Comparison of ENCODE assay signal across 30 cellular contexts in the genomic region with DNA sequence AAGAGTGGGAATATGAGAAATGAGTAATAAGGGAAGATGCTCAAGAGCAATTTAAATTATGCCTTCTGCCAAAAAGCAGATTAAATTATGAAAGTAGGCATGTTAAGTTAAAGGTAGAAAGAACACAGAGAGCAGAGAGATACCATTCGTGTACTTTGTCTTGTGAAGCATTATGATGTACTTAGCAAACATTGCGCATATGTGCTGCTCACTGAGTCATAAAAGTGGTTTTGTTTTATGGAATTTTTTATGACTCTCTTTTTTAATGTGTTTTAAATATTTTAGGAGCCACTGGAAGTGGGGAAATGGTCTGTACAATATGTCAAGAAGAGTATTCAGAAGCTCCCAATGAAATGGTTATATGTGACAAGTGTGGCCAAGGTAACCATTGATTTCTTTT. TPM values are rescaled to one million over a fixed set of nuclear protein-coding genes. Genes with fewer than 3 reads are reported as not detected.
A peak's percentile ranks its signal among the peaks of the same experiment; 100 is the strongest.
DNase-seq lines count a peak whose midpoint lies in the region; FAIRE-seq and TF ChIP-seq lines count a peak whose summit lies in the region.
"Had no signal": no experiment of that assay in that cellular context is flagged by ENCODE, and none has a peak within 500 bp of the region (broad histone marks: within the 10 kb centered on the region; RNA-seq: fewer than 3 reads in every experiment).

No MANE protein-coding gene starts in this region.

- H3K36me3 ChIP-seq in testis (ENCODE audit: low read depth, missing control alignments): no peaks in the 10 kb centered on the region
- H3K36me3 ChIP-seq: BE2C, colonic mucosa had no signal

- no peak overlapping the region for H3K27ac Mint-ChIP-seq in activated naive CD4-positive, alpha-beta T cell treated with anti-CD3 and anti-CD28 coated beads for 36 hours
- H3K27ac Mint-ChIP-seq: activated naive CD8-positive, alpha-beta T cell; activated T-helper 17 cell treated with anti-CD3 and anti-CD28 coated beads, Interleukin-2, amount 50 U/mL, for 72 hours; natural killer cell treated with Interleukin-12 subunit alpha and Interleukin-12 subunit beta and Interleukin-15 and Interleukin-18, amount 100 ng/mL, for 72 hours; stimulated activated effector memory CD8-positive, alpha-beta T cell treated with anti-CD3 and anti-CD28 coated beads, Interleukin-12 subunit alpha, Interleukin-12 subunit beta, amount 100 ng/mL, for 72 hours had no signal

- FAIRE-seq in H54 (lab: Jason Lieb, UNC): peak; percentile 6

- CTCF ChIA-PET in activated naive CD4-positive, alpha-beta T cell treated with anti-CD3 and anti-CD28 coated beads for 36 hours (lab: Charles Lee): interaction anchor here (1.0 kb wide), 1 partner anchor 53 kb away, joined by 3 read pairs; no protein-coding TSS in a partner anchor

- TF ChIP-seq CTCF in AG09309 (IDR thresholded peaks at IDR 0.05; ENCODE audit: control insufficient read depth, insufficient read depth, low read depth, low read length, missing control alignments) (no peak), testis (IDR thresholded peaks at IDR 0.05) (no peak)

- H3K36me3 Mint-ChIP-seq in activated naive CD4-positive, alpha-beta T cell treated with anti-CD3 and anti-CD28 coated beads for 36 hours (ENCODE audit: low read depth): peaks cover 26% of the 10 kb centered on the region

- no peaks in the 10 kb centered on the region for H3K4me1 ChIP-seq in testis
- H3K4me1 ChIP-seq: BE2C, colonic mucosa, SJCRH30 had no signal

- H3K4me3 ChIP-seq in AG09309 (ENCODE audit: control insufficient read depth, low read depth, low read length): no peak overlapping the region
- no peak overlapping the region for H3K4me3 ChIP-seq in testis
- H3K4me3 ChIP-seq: colonic mucosa, gastroesophageal sphincter, psoas muscle, sigmoid colon, SJCRH30, transverse colon had no signal

- no peaks in the 10 kb centered on the region for H3K27me3 Mint-ChIP-seq in activated naive CD4-positive, alpha-beta T cell treated with anti-CD3 and anti-CD28 coated beads for 36 hours (ENCODE audit: low read depth)
- H3K27me3 Mint-ChIP-seq: activated naive CD8-positive, alpha-beta T cell; activated T-helper 17 cell treated with anti-CD3 and anti-CD28 coated beads, Interleukin-2, amount 50 U/mL, for 72 hours; natural killer cell treated with Interleukin-12 subunit alpha and Interleukin-12 subunit beta and Interleukin-15 and Interleukin-18, amount 100 ng/mL, for 72 hours had no signal

- H3K27ac ChIP-seq in testis: no peak overlapping the region
- H3K27ac ChIP-seq: colonic mucosa, gastroesophageal sphincter, psoas muscle, sigmoid colon, SJCRH30, VCaP had no signal

- peaks cover 22% of the 10 kb centered on the region for H3K4me1 Mint-ChIP-seq in activated naive CD4-positive, alpha-beta T cell treated with anti-CD3 and anti-CD28 coated beads for 36 hours (ENCODE audit: low read depth)

- H3K4me3 Mint-ChIP-seq in activated naive CD4-positive, alpha-beta T cell treated with anti-CD3 and anti-CD28 coated beads for 36 hours: no peak overlapping the region
- H3K4me3 Mint-ChIP-seq: activated naive CD8-positive, alpha-beta T cell; activated T-helper 17 cell treated with anti-CD3 and anti-CD28 coated beads, Interleukin-2, amount 50 U/mL, for 72 hours; natural killer cell treated with Interleukin-12 subunit alpha and Interleukin-12 subunit beta and Interleukin-15 and Interleukin-18, amount 100 ng/mL, for 72 hours; stimulated activated effector memory CD8-positive, alpha-beta T cell treated with anti-CD3 and anti-CD28 coated beads, Interleukin-12 subunit alpha, Interleukin-12 subunit beta, amount 100 ng/mL, for 72 hours had no signal

- no peaks in the 10 kb centered on the region for H3K9me3 Mint-ChIP-seq in activated naive CD4-positive, alpha-beta T cell treated with anti-CD3 and anti-CD28 coated beads for 36 hours
- H3K9me3 Mint-ChIP-seq: activated T-helper 17 cell treated with anti-CD3 and anti-CD28 coated beads, Interleukin-2, amount 50 U/mL, for 72 hours; natural killer cell treated with Interleukin-12 subunit alpha and Interleukin-12 subunit beta and Interleukin-15 and Interleukin-18, amount 100 ng/mL, for 72 hours; stimulated activated effector memory CD8-positive, alpha-beta T cell treated with anti-CD3 and anti-CD28 coated beads, Interleukin-12 subunit alpha, Interleukin-12 subunit beta, amount 100 ng/mL, for 72 hours had no signal

- TF ChIP-seq POLR2A in H54 (IDR thresholded peaks at IDR 0.05; ENCODE audit: low read depth, low read length) (no peak), testis (IDR thresholded peaks at IDR 0.05) (no peak)

- DNase-seq in AG09309 (ENCODE audit: low read depth): peak; percentile 25
- no peak for DNase-seq in H54 (ENCODE audit: insufficient read length, low spot score)
- DNase-seq in RKO (ENCODE audit: low spot score): peak; percentile 15
- DNase-seq in fibroblast of peridontal ligament (ENCODE audit: extremely low read depth): peak; percentile 8
- DNase-seq in activated CD4-positive, CD25-positive, alpha-beta regulatory T cell treated with anti-CD3 and anti-CD28 coated beads, Interleukin-2, amount 50 U/mL, for 72 hours: no peak
- DNase-seq in iPS-NIHi7 (ENCODE audit: extremely low spot score): no peak
- DNase-seq in testis: no peak
- DNase-seq in activated naive CD4-positive, alpha-beta T cell treated with anti-CD3 and anti-CD28 coated beads for 36 hours: no peak
- DNase-seq: activated CD4-positive, alpha-beta T cell treated with anti-CD3 and anti-CD28 coated beads for 4 hours; aorta; BE2C; colonic mucosa; DMS 273 treated with DMSO at 0.1 percent for 48 hours; effector memory CD4-positive, alpha-beta T cell; left cardiac atrium; NCI-H1417; NCI-H2081 treated with DMSO at 0.1 percent for 48 hours; NCI-H226; occipital lobe; psoas muscle; sigmoid colon; SJCRH30; SW 1271; transverse colon had no signal

- no peaks in the 10 kb centered on the region for H3K27me3 ChIP-seq in testis
- H3K27me3 ChIP-seq: BE2C, colonic mucosa, gastroesophageal sphincter, sigmoid colon, SJCRH30, transverse colon had no signal

- whole genome bisulfite sequencing in testis, 2 donors: 92 to 95% methylated on average over 2 of the region's 2 CpGs

- intact Hi-C loops in testis (cut with DNase I; ENCODE audit: low total_unique reads): no loop called here
- intact Hi-C loops in activated naive CD4-positive, alpha-beta T cell treated with anti-CD3 and anti-CD28 coated beads for 36 hours (cut with micrococcal nuclease): no loop called here

- H3K9me3 ChIP-seq in testis: no peaks in the 10 kb centered on the region
- H3K9me3 ChIP-seq: BE2C, colonic mucosa, gastroesophageal sphincter, psoas muscle, sigmoid colon, SJCRH30, transverse colon had no signal

RNA-seq across cellular contexts. Expression of a gene that starts 35.3 kb away (rescaled TPM):
- 10 to 100 TPM; 57.4 to 68.3 TPM for total RNA-seq in testis
- 32.2 TPM for polyA plus RNA-seq in testis (ENCODE audit: insufficient read depth, low read depth, low replicate concordance)
- 10 to 100 TPM; 51.0 to 56.6 TPM for total RNA-seq in activated naive CD4-positive, alpha-beta T cell treated with anti-CD3 and anti-CD28 coated beads for 36 hours

Comparison
In these comparisons a context has a peak if more than half of its experiments do, and no peak if none do; other contexts are left out.
1. DNase-seq: peak in AG09309 (single experiment), RKO (single experiment) and fibroblast of peridontal ligament (single experiment); none in H54 (single experiment), activated CD4-positive, CD25-positive, alpha-beta regulatory T cell treated with anti-CD3 and anti-CD28 coated beads, Interleukin-2, amount 50 U/mL, for 72 hours (single experiment), iPS-NIHi7 (single experiment), testis (single experiment) and activated naive CD4-positive, alpha-beta T cell treated with anti-CD3 and anti-CD28 coated beads for 36 hours (single experiment).